8 cellular contexts compared by ENCODE assay signal in genomic region chr6:104326173-104327001, GRCh38.
DNase-seq lines count a peak whose midpoint lies in the region; TF ChIP-seq lines count a peak whose summit lies in the region.

No MANE protein-coding gene starts in this region.

- H3K36me3 Mint-ChIP-seq in CD4-positive, alpha-beta memory T cell, result no peaks in the 10 kb centered on the region
- H3K36me3 Mint-ChIP-seq in T-helper 2 cell treated with Interferon-gamma antibody and Interleukin-4, amounts not matched to agents 5 μg/mL and 100 μg/mL, for 36 hours (ENCODE audit: low read depth), result no peaks in the 10 kb centered on the region

- POLR2A ChIA-PET in CD4-positive, alpha-beta memory T cell (lab: Charles Lee; ENCODE audit: partially characterized antibody), result no interaction called here

- CTCF ChIA-PET in CD4-positive, alpha-beta memory T cell (lab: Charles Lee; ENCODE audit: partially characterized antibody), result interaction anchor here (1.3 to 1.5 kb wide), 2 partner anchors 13 to 26 kb away, joined by 4 read pairs; no protein-coding TSS in a partner anchor

- no peaks in the 10 kb centered on the region for H3K4me1 ChIP-seq in CD4-positive, alpha-beta memory T cell (ENCODE audit: insufficient read depth, low read length)

- no peak overlapping the region for H3K27ac ChIP-seq in CD4-positive, alpha-beta memory T cell (ENCODE audit: low read depth, low read length)

- H3K36me3 ChIP-seq in CD4-positive, alpha-beta memory T cell (ENCODE audit: insufficient read depth, low read length), result no peaks in the 10 kb centered on the region

- H3K9me3 ChIP-seq in CD4-positive, alpha-beta memory T cell (ENCODE audit: control insufficient read depth in 1 of 2, low read length in 2 of 2), result no peaks in the 10 kb centered on the region

- DNase-seq in AML-193 (lab: John Stamatoyannopoulos, UW) (peak; percentile 87 to 91), GOT3 (lab: John Stamatoyannopoulos, UW) (peak; percentile 53), NB4 (ENCODE audit: low read depth) (peak; percentile 66), fibroblast of mammary gland (ENCODE audit: low read depth) (peak; percentile 89), NCI-H446 treated with DMSO at 0.1 percent for 48 hours (lab: John Stamatoyannopoulos, UW) (no peak)
- DNase-seq in CD4-positive, alpha-beta memory T cell, result no peak
- no peak for DNase-seq in T-helper 2 cell treated with Interferon-gamma antibody and Interleukin-4, amounts not matched to agents 5 μg/mL and 100 μg/mL, for 36 hours (ENCODE audit: low spot score)
- DNase-seq in activated CD4-positive, CD25-positive, alpha-beta regulatory T cell (lab: John Stamatoyannopoulos, UW), result no peak

- no peak overlapping the region for H3K4me3 Mint-ChIP-seq in CD4-positive, alpha-beta memory T cell
- H3K4me3 Mint-ChIP-seq in T-helper 2 cell treated with Interferon-gamma antibody and Interleukin-4, amounts not matched to agents 5 μg/mL and 100 μg/mL, for 36 hours, result no peak overlapping the region

- H3K4me1 Mint-ChIP-seq in CD4-positive, alpha-beta memory T cell, result no peaks in the 10 kb centered on the region
- no peaks in the 10 kb centered on the region for H3K4me1 Mint-ChIP-seq in T-helper 2 cell treated with Interferon-gamma antibody and Interleukin-4, amounts not matched to agents 5 μg/mL and 100 μg/mL, for 36 hours (ENCODE audit: low read depth)

- intact Hi-C loops in CD4-positive, alpha-beta memory T cell (cut with micrococcal nuclease), result no loop called here

- H3K27me3 Mint-ChIP-seq in CD4-positive, alpha-beta memory T cell, result peaks cover 0 to 4% of the 10 kb centered on the region in 2 donors
- H3K27me3 Mint-ChIP-seq in T-helper 2 cell treated with Interferon-gamma antibody and Interleukin-4, amounts not matched to agents 5 μg/mL and 100 μg/mL, for 36 hours (ENCODE audit: low read depth), result no peaks in the 10 kb centered on the region

- no peak for TF ChIP-seq POLR2A in NB4 (IDR thresholded peaks at IDR 0.05; ENCODE audit: extremely low read depth, insufficient read length)

- no peaks in the 10 kb centered on the region for H3K27me3 ChIP-seq in CD4-positive, alpha-beta memory T cell (ENCODE audit: insufficient read depth, low read length)

- H3K9me3 Mint-ChIP-seq in CD4-positive, alpha-beta memory T cell, result no peaks in the 10 kb centered on the region
- no peaks in the 10 kb centered on the region for H3K9me3 Mint-ChIP-seq in T-helper 2 cell treated with Interferon-gamma antibody and Interleukin-4, amounts not matched to agents 5 μg/mL and 100 μg/mL, for 36 hours

- H3K27ac Mint-ChIP-seq in CD4-positive, alpha-beta memory T cell, result no peak overlapping the region
- H3K27ac Mint-ChIP-seq in T-helper 2 cell treated with Interferon-gamma antibody and Interleukin-4, amounts not matched to agents 5 μg/mL and 100 μg/mL, for 36 hours, result no peak overlapping the region

- TF ChIP-seq CTCF in NB4 (IDR thresholded peaks at IDR 0.05; ENCODE audit: low read depth, low read length) (no peak), fibroblast of mammary gland (conservative IDR thresholded peaks at IDR 0.05; ENCODE audit: control insufficient read depth, insufficient read depth, low read depth, low read length) (no peak)

- no peak overlapping the region for H3K4me3 ChIP-seq in NB4 (ENCODE audit: low read depth, low read length)
- H3K4me3 ChIP-seq in fibroblast of mammary gland (ENCODE audit: control insufficient read depth, low read depth, low read length), result no peak overlapping the region
- H3K4me3 ChIP-seq in CD4-positive, alpha-beta memory T cell (ENCODE audit: low read length in 2 of 2), result no peak overlapping the region

Comparison
In these comparisons a context has a peak if more than half of its experiments do, and no peak if none do; other contexts are left out.
1. DNase-seq: peak in AML-193 (2 of 2), GOT3 (single experiment), NB4 (single experiment) and fibroblast of mammary gland (single experiment); none in CD4-positive, alpha-beta memory T cell (0 of 5), T-helper 2 cell treated with Interferon-gamma antibody and Interleukin-4, amounts not matched to agents 5 μg/mL and 100 μg/mL, for 36 hours (single experiment), activated CD4-positive, CD25-positive, alpha-beta regulatory T cell (0 of 4) and NCI-H446 treated with DMSO at 0.1 percent for 48 hours (single experiment).